26 cellular contexts compared by ENCODE assay signal in the genomic region with DNA sequence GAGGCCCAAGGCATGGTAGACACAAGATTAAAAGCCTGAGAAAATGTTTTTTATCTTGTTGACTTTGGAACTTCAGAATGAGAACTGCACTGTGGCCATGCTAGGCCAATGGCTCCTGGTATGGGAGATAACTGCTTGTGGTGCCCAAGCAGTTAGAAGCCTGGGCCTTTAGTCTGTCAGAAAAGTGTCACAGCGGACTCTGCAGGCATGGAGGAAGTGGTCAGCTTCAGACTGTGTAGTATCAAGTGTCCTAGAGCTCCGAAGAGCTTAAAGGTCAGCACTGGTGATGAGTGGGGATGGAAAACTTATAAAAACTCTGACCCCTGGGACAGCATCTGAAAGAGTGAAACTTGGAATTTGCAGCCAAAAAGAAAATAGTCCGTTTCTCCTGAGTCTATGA. TPM values are rescaled to one million over a fixed set of nuclear protein-coding genes. Genes with fewer than 3 reads are reported as not detected.
DNase-seq lines count a peak whose midpoint lies in the region; ATAC-seq, FAIRE-seq and TF ChIP-seq lines count a peak whose summit lies in the region.
"Had no signal": no experiment of that assay in that cellular context is flagged by ENCODE, and none has a peak within 500 bp of the region (broad histone marks: within the 10 kb centered on the region; RNA-seq: fewer than 3 reads in every experiment).

No MANE protein-coding gene starts in this region.

- WGBS in K562 (ENCODE audit: insufficient coverage, low coverage, missing lambda C conversion rate): 57% methylated on average over 3 of the region's 3 CpGs
- WGBS in mesodermal cell (ENCODE audit: insufficient coverage in 2 of 2), 2 experiments: 93 to 97% methylated on average over 3 of the region's 3 CpGs
- 59 to 75% methylated on average over 3 of the region's 3 CpGs for WGBS in thyroid gland, 2 donors

- no peaks in the 10 kb centered on the region for H3K9me3 ChIP-seq in K562 (replicated peaks; ENCODE audit: control insufficient read depth, insufficient read depth, low read depth, low read length)
- no peaks in the 10 kb centered on the region for H3K9me3 ChIP-seq in mesodermal cell (ENCODE audit: control insufficient read depth, low read length)
- H3K9me3 ChIP-seq in thyroid gland: no peaks in the 10 kb centered on the region

- TF ChIP-seq POLR2A in K562 (conservative IDR thresholded peaks at IDR 0.05): no peak
- TF ChIP-seq POLR2A in thyroid gland (IDR thresholded peaks at IDR 0.05): no peak

- peaks cover 5% of the 10 kb centered on the region for H3K36me3 Mint-ChIP-seq in IgD-negative memory B cell

- H3K79me2 ChIP-seq in K562 (ENCODE audit: control insufficient read depth, insufficient read depth, low read length): peaks cover 31% of the 10 kb centered on the region

- in situ Hi-C loops in K562 (cut with MboI): no loop called here

- H3K4me1 ChIP-seq in K562 (replicated peaks in 1 of 2; ENCODE audit: control insufficient read depth in 2 of 2, insufficient read depth in 2 of 2, low read length in 2 of 2) (peaks cover 0 to 41% of the 10 kb centered on the region in 2 experiments; a peak in 4 of 5 replicates), mesodermal cell (ENCODE audit: control insufficient read depth, insufficient read depth, low read length, poor library complexity, severe bottlenecking) (peaks cover 39% of the 10 kb centered on the region), thyroid gland (peaks cover 56 to 73% of the 10 kb centered on the region in 2 donors)

- no peak for TF ChIP-seq RAD21 in K562 (CRISPR knock-in tag; conservative IDR thresholded peaks at IDR 0.05 in 1 of 2, IDR thresholded peaks at IDR 0.05 in 1 of 2)

- no peaks in the 10 kb centered on the region for H3K9me3 Mint-ChIP-seq in IgD-negative memory B cell
- H3K9me3 Mint-ChIP-seq: activated CD4-positive, alpha-beta memory T cell treated with anti-CD3 and anti-CD28 coated beads for 36 hours; activated naive CD8-positive, alpha-beta T cell treated with anti-CD3 and anti-CD28 coated beads, Interleukin-2, amount 50 U/mL, for 24 hours; neural crest cell; WTC11 had no signal

- no peak overlapping the region for H3K4me2 ChIP-seq in K562 (ENCODE audit: insufficient read depth, low read length)

- POLR2A ChIA-PET in K562 (lab: Yijun Ruan, JAX): interaction anchor here (0.6 to 1.7 kb wide), 6 partner anchors 8 to 17 kb away, joined by 3 to 5 read pairs (median 4); no protein-coding TSS in a partner anchor

- no peaks in the 10 kb centered on the region for H3K27me3 Mint-ChIP-seq in IgD-negative memory B cell
- H3K27me3 Mint-ChIP-seq: activated CD4-positive, alpha-beta memory T cell treated with anti-CD3 and anti-CD28 coated beads for 36 hours; activated naive CD8-positive, alpha-beta T cell treated with anti-CD3 and anti-CD28 coated beads, Interleukin-2, amount 50 U/mL, for 24 hours had no signal

- no TSS peak for BruUV-seq in K562 (replicated peaks; lab: Mats Ljungman, UMichigan)

- no peak overlapping the region for H3K9ac ChIP-seq in K562 (ENCODE audit: insufficient read depth in 1 of 2, low read depth in 2 of 2, low read length in 2 of 2)

- no peak for ATAC-seq in K562
- ATAC-seq in GM21786 (IDR thresholded peaks at IDR 0.05; ENCODE audit: unreplicated experiment): no peak
- no peak for ATAC-seq in HG03469 (IDR thresholded peaks at IDR 0.05; ENCODE audit: unreplicated experiment)
- ATAC-seq: activated naive CD8-positive, alpha-beta T cell treated with anti-CD3 and anti-CD28 coated beads, Interleukin-2, amount 50 U/mL, for 24 hours; WTC11 had no signal

- H3K27ac Mint-ChIP-seq in IgD-negative memory B cell: peak overlapping the region in 2 of 3 donors; percentile 23 to 64
- H3K27ac Mint-ChIP-seq: activated CD4-positive, alpha-beta memory T cell treated with anti-CD3 and anti-CD28 coated beads for 36 hours; activated naive CD8-positive, alpha-beta T cell treated with anti-CD3 and anti-CD28 coated beads, Interleukin-2, amount 50 U/mL, for 24 hours; WTC11 had no signal

- no peak overlapping the region for H3K4me3 Mint-ChIP-seq in IgD-negative memory B cell
- H3K4me3 Mint-ChIP-seq: activated CD4-positive, alpha-beta memory T cell treated with anti-CD3 and anti-CD28 coated beads for 36 hours; activated naive CD8-positive, alpha-beta T cell treated with anti-CD3 and anti-CD28 coated beads, Interleukin-2, amount 50 U/mL, for 24 hours; neural crest cell; WTC11 had no signal

- DNase-seq in K562 (ENCODE audit: extremely low read depth in 1 of 4, low spot score in 3 of 4): no peak
- DNase-seq in thyroid gland: no peak
- DNase-seq in NCI-H2081 treated with DMSO at 0.1 percent for 48 hours (lab: John Stamatoyannopoulos, UW): no peak
- DNase-seq: activated CD4-positive, alpha-beta memory T cell treated with anti-CD3 and anti-CD28 coated beads for 36 hours; activated naive CD8-positive, alpha-beta T cell treated with anti-CD3 and anti-CD28 coated beads, Interleukin-2, amount 50 U/mL, for 24 hours; activated T-cell treated with anti-CD3 and anti-CD28 coated beads, Interleukin-2, amount 50 U/mL, for 1 hour; Calu3; central memory CD4-positive, alpha-beta T cell; effector CD8-positive, alpha-beta T cell; H7; hippocampal formation; KBM-7; kidney; mesendoderm; NCI-H510A treated with DMSO at 0.1 percent for 48 hours; stimulated activated naive CD4-positive, alpha-beta T cell treated with Interleukin-2 at 50 U/mL for 16 hours; T-helper 1 cell had no signal

- FAIRE-seq in K562 (lab: Jason Lieb, UNC): no peak
- FAIRE-seq: kidney had no signal

- no peak overlapping the region for H3K4me3 ChIP-seq in K562
- H3K4me3 ChIP-seq in mesodermal cell (ENCODE audit: extremely low read depth, insufficient read depth, low read length, poor library complexity, severe bottlenecking): no peak overlapping the region
- no peak overlapping the region for H3K4me3 ChIP-seq in thyroid gland (replicated peaks in 1 of 3)

- TF ChIP-seq EP300 in K562 (IDR thresholded peaks at IDR 0.05; ENCODE audit: low read length): no peak

- H3K9me1 ChIP-seq in K562 (ENCODE audit: control insufficient read depth, insufficient read depth, low read length): peaks cover 7% of the 10 kb centered on the region

- H3K4me1 Mint-ChIP-seq in IgD-negative memory B cell: peaks cover 3 to 17% (median 6%) of the 10 kb centered on the region in 3 donors

- CTCF ChIA-PET in K562 (lab: Yijun Ruan, JAX; ENCODE audit: low intra/inter-chr PET ratio): no interaction called here

- H3K27ac ChIP-seq in K562 (ENCODE audit: extremely low read depth, low read depth, low read length) (no peak overlapping the region), mesodermal cell (ENCODE audit: low read depth, low read length, severe bottlenecking) (peak overlapping the region; percentile 2), thyroid gland (peak overlapping the region; percentile 4 to 84 (median 80))
- H3K27ac ChIP-seq: HL-60 had no signal

- peaks cover 62% of the 10 kb centered on the region for H3K36me3 ChIP-seq in K562 (ENCODE audit: control insufficient read depth, insufficient read depth, low read length)
- peaks cover 49% of the 10 kb centered on the region for H3K36me3 ChIP-seq in mesodermal cell (ENCODE audit: control insufficient read depth, insufficient read depth, low read length)
- H3K36me3 ChIP-seq in thyroid gland: peaks cover 17 to 34% of the 10 kb centered on the region in 2 donors

- peaks cover 21% of the 10 kb centered on the region for H4K20me1 ChIP-seq in K562 (replicated peaks; ENCODE audit: control insufficient read depth, insufficient read depth, low read length)

- no peaks in the 10 kb centered on the region for H3K27me3 ChIP-seq in K562 (ENCODE audit: control insufficient read depth in 2 of 2, insufficient read depth in 2 of 2, low read length in 2 of 2)
- H3K27me3 ChIP-seq in thyroid gland: no peaks in the 10 kb centered on the region

- H2AFZ ChIP-seq in K562 (ENCODE audit: low read depth, low read length): no peak overlapping the region

- TF ChIP-seq CTCF in K562 (IDR thresholded peaks at IDR 0.05 in 2 of 3, conservative IDR thresholded peaks at IDR 0.05 in 1 of 3; ENCODE audit: insufficient read depth in 2 of 3, low read depth in 1 of 3, low read length in 3 of 3): no peak
- TF ChIP-seq CTCF in thyroid gland (IDR thresholded peaks at IDR 0.05): no peak

- intact Hi-C loops in K562 (cut with micrococcal nuclease): no loop called here
- intact Hi-C loops in thyroid gland (cut with DNase I): no loop called here

RNA-seq across cellular contexts. Expression of gene FYCO1, which starts 11.8 kb away (rescaled TPM):
- polyA plus RNA-seq in IgD-negative memory B cell (3.3 TPM), K562 (2011; rRNA removed) (7.2 and 7.7 TPM in 2 replicates), K562 (2014; fragmentation: Illumina TruSeq; extraction: Trizol) (10.6 and 11.1 TPM in 2 replicates), K562 (2014; fragmentation: Nextera tagmentation; extraction: Ambion mirVana) (1 to 10 TPM; 2.1 to 3.0 TPM), K562 (2014; rRNA removed) (7.4 and 9.6 TPM in 2 replicates)
- total RNA-seq in K562 (2011; cell fraction: chromatin; rRNA removed; ENCODE audit: low replicate concordance): 31.3 and 41.9 TPM in 2 replicates
- 26.8 and 33.7 TPM in 2 replicates for total RNA-seq in K562 (2011; cell fraction: nucleolus; rRNA removed)
- total RNA-seq in K562 (2011; cell fraction: nucleoplasm; rRNA removed): 26.5 and 30.9 TPM in 2 replicates
- total RNA-seq in K562 (2014; rRNA removed) (6.7 and 7.9 TPM in 2 replicates), K562 (2014; rRNA removed; fragmentation: Illumina TruSeq; extraction: Trizol) (7.4 and 8.3 TPM in 2 replicates), K562 (2015; rRNA removed; fragmentation: Illumina TruSeq; extraction: Trizol) (8.6 and 9.1 TPM in 2 replicates), K562 (2021) (11.8 and 13.8 TPM in 2 replicates), thyroid gland (10 to 100 TPM; 38.2 to 66.6 (median 50.5) TPM)
- polyA plus RNA-seq in K562 (2011; cell fraction: cytosol; rRNA removed): 7.5 and 8.3 TPM in 2 replicates
- 15.5 and 25.2 TPM in 2 replicates for polyA plus RNA-seq in K562 (2011; cell fraction: nucleus; rRNA removed)
- 5.4 and 7.1 TPM in 2 replicates for polyA plus RNA-seq in K562 (2012)
- polyA minus RNA-seq in K562 (2011; rRNA and poly(A)+ RNA removed): 13.2 and 13.9 TPM in 2 replicates
- 7.2 and 8.5 TPM in 2 replicates for polyA minus RNA-seq in K562 (2011; cell fraction: cytosol; rRNA and poly(A)+ RNA removed)
- 28.9 and 29.5 TPM in 2 replicates for polyA minus RNA-seq in K562 (2011; cell fraction: nucleus; rRNA and poly(A)+ RNA removed)
- polyA plus RNA-seq in mesodermal cell (2013, experiment 1 of 2): 6.5 TPM
- 6.3 TPM for polyA plus RNA-seq in mesodermal cell (2013, experiment 2 of 2)

RNA-seq across cellular contexts. Expression of gene CXCR6, which starts 40.6 kb away (rescaled TPM):
- polyA plus RNA-seq in IgD-negative memory B cell (0.69 TPM), K562 (2011; rRNA removed) (not detected in 2 replicates), K562 (2014; fragmentation: Illumina TruSeq; extraction: Trizol) (not detected in 2 replicates), K562 (2014; fragmentation: Nextera tagmentation; extraction: Ambion mirVana) (under 1 TPM in 1 of 2 experiments, not detected in 1; 0.28 TPM), K562 (2014; rRNA removed) (not detected in 2 replicates)
- not detected in 2 replicates for total RNA-seq in K562 (2011; cell fraction: chromatin; rRNA removed; ENCODE audit: low replicate concordance)
- total RNA-seq in K562 (2011; cell fraction: nucleolus; rRNA removed): not detected in 2 replicates
- not detected in 2 replicates for total RNA-seq in K562 (2011; cell fraction: nucleoplasm; rRNA removed)
- total RNA-seq in K562 (2014; rRNA removed) (not detected in 2 replicates), K562 (2014; rRNA removed; fragmentation: Illumina TruSeq; extraction: Trizol) (not detected in 2 replicates), K562 (2015; rRNA removed; fragmentation: Illumina TruSeq; extraction: Trizol) (not detected in 2 replicates), K562 (2021) (not detected in 2 replicates), thyroid gland (1 to 10 TPM; 2.1 to 4.4 (median 3.4) TPM)
- polyA plus RNA-seq in K562 (2011; cell fraction: cytosol; rRNA removed): not detected in 2 replicates
- not detected in 2 replicates for polyA plus RNA-seq in K562 (2011; cell fraction: nucleus; rRNA removed)
- 0.12 and 0.16 TPM in 2 replicates for polyA plus RNA-seq in K562 (2012)
- not detected in 2 replicates for polyA minus RNA-seq in K562 (2011; rRNA and poly(A)+ RNA removed)
- not detected in 2 replicates for polyA minus RNA-seq in K562 (2011; cell fraction: cytosol; rRNA and poly(A)+ RNA removed)
- not detected in 2 replicates for polyA minus RNA-seq in K562 (2011; cell fraction: nucleus; rRNA and poly(A)+ RNA removed)
- not detected for polyA plus RNA-seq in mesodermal cell (2013, experiment 1 of 2)
- not detected for polyA plus RNA-seq in mesodermal cell (2013, experiment 2 of 2)
- total RNA-seq: Calu3, H7, neural crest cell, renal cortical epithelial cell, WTC11 had no signal

RNA-seq across cellular contexts. Expression of gene XCR1, which starts 43.4 kb away (rescaled TPM):
- polyA plus RNA-seq in IgD-negative memory B cell (not detected), K562 (2011; rRNA removed) (not detected in 2 replicates), K562 (2014; fragmentation: Illumina TruSeq; extraction: Trizol) (not detected in 2 replicates), K562 (2014; fragmentation: Nextera tagmentation; extraction: Ambion mirVana) (not detected), K562 (2014; rRNA removed) (not detected in 2 replicates)
- not detected in 2 replicates for total RNA-seq in K562 (2011; cell fraction: chromatin; rRNA removed; ENCODE audit: low replicate concordance)
- total RNA-seq in K562 (2011; cell fraction: nucleolus; rRNA removed): not detected in 2 replicates
- total RNA-seq in K562 (2011; cell fraction: nucleoplasm; rRNA removed): not detected in 2 replicates
- total RNA-seq in K562 (2014; rRNA removed) (not detected in 2 replicates), K562 (2014; rRNA removed; fragmentation: Illumina TruSeq; extraction: Trizol) (not detected in 2 replicates), K562 (2015; rRNA removed; fragmentation: Illumina TruSeq; extraction: Trizol) (not detected in 2 replicates), K562 (2021) (not detected in 2 replicates), thyroid gland (not detected)
- polyA plus RNA-seq in K562 (2011; cell fraction: cytosol; rRNA removed): not detected in 2 replicates
- polyA plus RNA-seq in K562 (2011; cell fraction: nucleus; rRNA removed): not detected in 2 replicates
- polyA plus RNA-seq in K562 (2012): not detected in 2 replicates
- polyA minus RNA-seq in K562 (2011; rRNA and poly(A)+ RNA removed): not detected in 2 replicates
- not detected in 2 replicates for polyA minus RNA-seq in K562 (2011; cell fraction: cytosol; rRNA and poly(A)+ RNA removed)
- not detected in 2 replicates for polyA minus RNA-seq in K562 (2011; cell fraction: nucleus; rRNA and poly(A)+ RNA removed)
- not detected for polyA plus RNA-seq in mesodermal cell (2013, experiment 1 of 2)
- not detected for polyA plus RNA-seq in mesodermal cell (2013, experiment 2 of 2)
- total RNA-seq: Calu3, G401, H7, neural crest cell, renal cortical epithelial cell had no signal
